ENCODE assay signal across 9 cellular contexts in genomic region chr2:43159797-43160196, GRCh38.
DNase-seq lines count a peak whose midpoint lies in the region; ATAC-seq and TF ChIP-seq lines count a peak whose summit lies in the region.
"Had no signal": no experiment of that assay in that cellular context is flagged by ENCODE, and none has a peak within 500 bp of the region (broad histone marks: within the 10 kb centered on the region; RNA-seq: fewer than 3 reads in every experiment).

No MANE protein-coding gene starts in this region.

- H3K4me1 ChIP-seq in neutrophil (ENCODE audit: control insufficient read depth in 1 of 2, insufficient read depth in 1 of 2, low read depth in 1 of 2, low read length in 1 of 2) (peaks cover 55 to 64% of the 10 kb centered on the region in 2 experiments), testis (peaks cover 10% of the 10 kb centered on the region)

- TF ChIP-seq EP300 in Ishikawa (IDR thresholded peaks at IDR 0.05; ENCODE audit: borderline replicate concordance) = no peak

- ATAC-seq in GM19328 (IDR thresholded peaks at IDR 0.05; ENCODE audit: unreplicated experiment) = no peak
- ATAC-seq in HG03521 (IDR thresholded peaks at IDR 0.05; ENCODE audit: unreplicated experiment) = no peak

- 76 to 86% methylated on average over 7 of the region's 7 CpGs for WGBS in testis, 2 donors

- no peak for TF ChIP-seq POLR2A in testis (IDR thresholded peaks at IDR 0.05)

- intact Hi-C loops in testis (cut with DNase I; ENCODE audit: low total_unique reads) = no loop called here

- TF ChIP-seq CTCF in C4-2B (conservative IDR thresholded peaks at IDR 0.05) (no peak), coronary artery (IDR thresholded peaks at IDR 0.05) (no peak), neutrophil (IDR thresholded peaks at IDR 0.05) (no peak), testis (IDR thresholded peaks at IDR 0.05) (no peak)

- DNase-seq in coronary artery (ENCODE audit: low spot score) (no peak), testis (no peak), DMS79 (lab: John Stamatoyannopoulos, UW) (no peak)
- DNase-seq: occipital lobe had no signal

- H3K4me3 ChIP-seq in coronary artery (no peak overlapping the region), neutrophil (ENCODE audit: low read depth in 1 of 2, low read length in 1 of 2) (peak overlapping the region; percentile 29 to 48), testis (no peak overlapping the region)

- H3K27me3 ChIP-seq in neutrophil (no peaks in the 10 kb centered on the region), testis (no peaks in the 10 kb centered on the region)

- H3K36me3 ChIP-seq in neutrophil (no peaks in the 10 kb centered on the region), testis (ENCODE audit: low read depth, missing control alignments) (no peaks in the 10 kb centered on the region)

- H3K9me3 ChIP-seq in neutrophil = no peaks in the 10 kb centered on the region
- no peaks in the 10 kb centered on the region for H3K9me3 ChIP-seq in testis

- no peak for TF ChIP-seq RAD21 in Ishikawa (IDR thresholded peaks at IDR 0.05; ENCODE audit: low read depth)

- H3K27ac ChIP-seq in C4-2B (peak overlapping the region; percentile 74), coronary artery (peak overlapping the region; percentile 86 to 97), neutrophil (peak overlapping the region; percentile 98), testis (no peak overlapping the region)

TF ChIP-seq in Ishikawa, 13 proteins besides CTCF, POLR2A, EP300 and RAD21:
- TF ChIP-seq NFIC (IDR thresholded peaks at IDR 0.05) = no peak
- peak; percentile 66 for TF ChIP-seq EGR1 (IDR thresholded peaks at IDR 0.05)

Comparison
In these comparisons a context has a peak if more than half of its experiments do, and no peak if none do; other contexts are left out.
1. H3K27ac ChIP-seq: peak in C4-2B (single experiment), coronary artery (2 of 2) and neutrophil (single experiment); none in testis (0 of 2).
2. H3K4me3 ChIP-seq: peak in neutrophil (2 of 2); none in coronary artery (single experiment) and testis (0 of 2).